Comparison of ENCODE assay signal across 8 cellular contexts in genomic region chr17:82698065-82698973, GRCh38. TPM values are rescaled to one million over a fixed set of nuclear protein-coding genes. Genes with fewer than 3 reads are reported as not detected.
DNase-seq lines count a peak whose midpoint lies in the region; ATAC-seq and TF ChIP-seq lines count a peak whose summit lies in the region.

Gene RAB40B (minus strand): TSS chr17:82698698. CDS start chr17:82698596, 102 bp downstream.

- intact Hi-C loops in left ventricle myocardium inferior (cut with micrococcal nuclease) = no loop called here
- intact Hi-C loops in posterior cingulate gyrus (cut with DNase I) = loop anchor here (1.0 kb wide), 1 partner anchor 37 kb away; the partner anchor contains the start of gene FN3K

- peaks cover 14% of the 10 kb centered on the region for H3K27me3 Mint-ChIP-seq in T-helper 1 cell treated with Interleukin-12 subunit alpha and Interleukin-12 subunit beta and Interleukin-4 antibody, amounts not matched to agents 30 μg/mL and 1 μg/mL, for 36 hours (ENCODE audit: low read depth)
- H3K27me3 Mint-ChIP-seq in type B pancreatic cell = peaks cover 15% of the 10 kb centered on the region

- no peak within 1 kb of the TSS for H3K27ac Mint-ChIP-seq in T-helper 1 cell treated with Interleukin-12 subunit alpha and Interleukin-12 subunit beta and Interleukin-4 antibody, amounts not matched to agents 30 μg/mL and 1 μg/mL, for 36 hours
- H3K27ac Mint-ChIP-seq in type B pancreatic cell = peak within 1 kb of the TSS; percentile 36

- peaks cover 18% of the 10 kb centered on the region for H3K9me3 ChIP-seq in left ventricle myocardium inferior (replicated peaks)

- TF ChIP-seq CTCF in left ventricle myocardium inferior (IDR thresholded peaks at IDR 0.05; ENCODE audit: borderline replicate concordance) (no peak), type B pancreatic cell (conservative IDR thresholded peaks at IDR 0.05) (no peak)

- DNase-seq in NCI-H1436 treated with DMSO at 0.1 percent for 48 hours (lab: John Stamatoyannopoulos, UW) (peak; percentile 95), left ventricle myocardium inferior (peak; percentile 99), posterior cingulate gyrus (peak; percentile 99 to 100 (median 100)), type B pancreatic cell (ENCODE audit: extremely low spot score, unreplicated experiment) (peak; percentile 99)

- H3K9me3 Mint-ChIP-seq in T-helper 1 cell treated with Interleukin-12 subunit alpha and Interleukin-12 subunit beta and Interleukin-4 antibody, amounts not matched to agents 30 μg/mL and 1 μg/mL, for 36 hours = peaks cover 13% of the 10 kb centered on the region
- peaks cover 7% of the 10 kb centered on the region for H3K9me3 Mint-ChIP-seq in type B pancreatic cell

- no peaks in the 10 kb centered on the region for H3K27me3 ChIP-seq in left ventricle myocardium inferior (ENCODE audit: low read depth)

- peak within 1 kb of the TSS; percentile 96 for H3K4me3 ChIP-seq in left ventricle myocardium inferior

- peaks cover 27% of the 10 kb centered on the region for H3K4me1 ChIP-seq in left ventricle myocardium inferior

- H3K4me3 Mint-ChIP-seq in T-helper 1 cell treated with Interleukin-12 subunit alpha and Interleukin-12 subunit beta and Interleukin-4 antibody, amounts not matched to agents 30 μg/mL and 1 μg/mL, for 36 hours = peak within 1 kb of the TSS; percentile 81
- H3K4me3 Mint-ChIP-seq in type B pancreatic cell = peak within 1 kb of the TSS; percentile 93

- H3K4me1 Mint-ChIP-seq in T-helper 1 cell treated with Interleukin-12 subunit alpha and Interleukin-12 subunit beta and Interleukin-4 antibody, amounts not matched to agents 30 μg/mL and 1 μg/mL, for 36 hours (ENCODE audit: low read depth) = peaks cover 4% of the 10 kb centered on the region
- H3K4me1 Mint-ChIP-seq in type B pancreatic cell (ENCODE audit: unreplicated experiment) = peaks cover 3% of the 10 kb centered on the region

- TF ChIP-seq POLR2A in GM15510 (IDR thresholded peaks at IDR 0.05; ENCODE audit: borderline replicate concordance, extremely low read depth, insufficient read length) = peak; percentile 34

- peak; percentile 97 for ATAC-seq in HG02852 (IDR thresholded peaks at IDR 0.05; ENCODE audit: unreplicated experiment)

- H3K27ac ChIP-seq in angular gyrus (ENCODE audit: low read depth, low read length) = peak within 1 kb of the TSS; percentile 86
- peak within 1 kb of the TSS; percentile 85 for H3K27ac ChIP-seq in left ventricle myocardium inferior (replicated peaks)

- peaks cover 2% of the 10 kb centered on the region for H3K36me3 Mint-ChIP-seq in T-helper 1 cell treated with Interleukin-12 subunit alpha and Interleukin-12 subunit beta and Interleukin-4 antibody, amounts not matched to agents 30 μg/mL and 1 μg/mL, for 36 hours (ENCODE audit: low read depth)
- peaks cover 9% of the 10 kb centered on the region for H3K36me3 Mint-ChIP-seq in type B pancreatic cell

- peaks cover 5% of the 10 kb centered on the region for H3K36me3 ChIP-seq in left ventricle myocardium inferior

RNA-seq across cellular contexts. Expression of gene RAB40B, which starts in this region (rescaled TPM):
- total RNA-seq in left ventricle myocardium inferior = 22.4 TPM
- total RNA-seq in type B pancreatic cell (ENCODE audit: low replicate concordance) = 16.7 and 18.9 TPM in 2 replicates

Comparison
In these comparisons a context has a peak if more than half of its experiments do, and no peak if none do; other contexts are left out.
1. Peak in every context shown above with its lines: DNase-seq, ATAC-seq, H3K4me3 ChIP-seq and H3K27ac ChIP-seq.